8 cellular contexts compared by ENCODE assay signal in the genomic region with DNA sequence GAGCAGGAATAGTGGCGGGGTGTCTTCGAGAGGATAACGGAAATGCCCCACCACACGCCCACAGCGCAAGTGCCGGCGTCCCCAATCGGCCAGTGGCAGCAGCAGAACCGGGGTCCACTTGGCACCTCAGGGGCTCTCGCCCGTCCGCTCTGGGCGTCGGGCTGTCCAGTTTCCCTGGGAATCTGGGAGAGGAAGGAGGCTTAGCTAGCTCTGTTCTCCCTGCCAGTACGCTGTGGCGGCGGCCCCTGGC. TPM values are rescaled to one million over a fixed set of nuclear protein-coding genes. Genes with fewer than 3 reads are reported as not detected.
A peak's percentile ranks its signal among the peaks of the same experiment; 100 is the strongest.
DNase-seq lines count a peak whose midpoint lies in the region; ATAC-seq and TF ChIP-seq lines count a peak whose summit lies in the region.

No MANE protein-coding gene starts in this region.

- POLR2A ChIA-PET in IMR-90 (lab: Charles Lee; ENCODE audit: unreplicated experiment) = interaction anchor here (0.5 to 0.7 kb wide), 2 partner anchors 119 to 188 kb away, joined by 6 read pairs; no protein-coding TSS in a partner anchor

- no peak for DNase-seq in Calu3
- peak; percentile 1 for DNase-seq in IMR-90
- DNase-seq in activated naive CD8-positive, alpha-beta T cell treated with anti-CD3 and anti-CD28 coated beads for 36 hours = peak; percentile 42
- DNase-seq in left ventricle myocardium superior = no peak
- no peak for DNase-seq in sciatic nerve (ENCODE audit: low spot score)
- no peak for DNase-seq in NCI-H1092 (lab: John Stamatoyannopoulos, UW)
- no peak for DNase-seq in A172 (ENCODE audit: low spot score)

- peak overlapping the region; percentile 96 for H2AFZ ChIP-seq in IMR-90 (replicated peaks; ENCODE audit: low read length, poor library complexity)

- H3K27me3 Mint-ChIP-seq in Calu3 (ENCODE audit: unreplicated experiment) = no peaks in the 10 kb centered on the region
- peaks cover 27% of the 10 kb centered on the region for H3K27me3 Mint-ChIP-seq in activated naive CD8-positive, alpha-beta T cell treated with anti-CD3 and anti-CD28 coated beads for 36 hours

- in situ Hi-C loops in IMR-90 (cut with MboI; ENCODE audit: low sequenced_read_pairs) = loop anchor here (5.0 kb wide), 1 partner anchor 159 kb away; no protein-coding TSS in a partner anchor

- no TSS peak for BruUV-seq in Calu3 (replicated peaks; lab: Mats Ljungman, UMichigan)
- BruUV-seq in IMR-90 (replicated peaks; lab: Mats Ljungman, UMichigan) = no TSS peak

- no peaks in the 10 kb centered on the region for H3K79me1 ChIP-seq in IMR-90 (ENCODE audit: low read depth in 1 of 2, low read length in 2 of 2)

- peak overlapping the region; percentile 4 for H2BK5ac ChIP-seq in IMR-90 (ENCODE audit: low read depth, low read length, poor library complexity, severe bottlenecking)

- H3K4me3 ChIP-seq in IMR-90 (ENCODE audit: insufficient read depth, low read depth, low read length) = peak overlapping the region; percentile 63

- H2BK20ac ChIP-seq in IMR-90 (ENCODE audit: low read depth, low read length) = no peak overlapping the region

- H3K14ac ChIP-seq in IMR-90 (replicated peaks; ENCODE audit: low read depth, low read length) = 0 out of 2 replicates have a peak overlapping the region, but pooled peaks have one; percentile 25

- peaks cover 22% of the 10 kb centered on the region for H3K36me3 Mint-ChIP-seq in Calu3 (ENCODE audit: insufficient read depth, unreplicated experiment)
- no peaks in the 10 kb centered on the region for H3K36me3 Mint-ChIP-seq in activated naive CD8-positive, alpha-beta T cell treated with anti-CD3 and anti-CD28 coated beads for 36 hours

- H3K27me3 ChIP-seq in IMR-90 (ENCODE audit: control insufficient read depth, insufficient read depth, low read length) = no peaks in the 10 kb centered on the region

- TF ChIP-seq CTCF in Calu3 (IDR thresholded peaks at IDR 0.05; ENCODE audit: unreplicated experiment) (no peak), IMR-90 (conservative IDR thresholded peaks at IDR 0.05; ENCODE audit: low read depth, low read length) (no peak)

- WGBS in IMR-90 (ENCODE audit: extremely low coverage in 2 of 2, insufficient read length in 1 of 2), 2 experiments = 0% methylated on average over 2 of the region's 17 CpGs; no CpG with 5 or more reads in 1 of the 2 experiments

- peak overlapping the region; percentile 77 to 79 for H4K8ac ChIP-seq in IMR-90 (ENCODE audit: low read depth in 2 of 2, low read length in 2 of 2)

- ATAC-seq in GM21423 (IDR thresholded peaks at IDR 0.05; ENCODE audit: unreplicated experiment) (peak; percentile 30), IMR-90 (ENCODE audit: low read depth) (no peak), left ventricle myocardium superior (peak; percentile 40), sciatic nerve (peak; percentile 33)

- H2BK15ac ChIP-seq in IMR-90 (ENCODE audit: low read depth, low read length) = no peak overlapping the region

- H3K4me1 ChIP-seq in IMR-90 (ENCODE audit: control insufficient read depth, insufficient read depth, low read length) = no peaks in the 10 kb centered on the region

- H4K5ac ChIP-seq in IMR-90 (ENCODE audit: low read depth, low read length) = no peak overlapping the region

- no peaks in the 10 kb centered on the region for H3K9me3 ChIP-seq in IMR-90 (ENCODE audit: control insufficient read depth, insufficient read depth, low read length)

- peak overlapping the region; percentile 66 for H3K4me2 ChIP-seq in IMR-90 (ENCODE audit: low read depth, low read length)

- H3K27ac Mint-ChIP-seq in Calu3 (ENCODE audit: unreplicated experiment) = no peak overlapping the region
- no peak overlapping the region for H3K27ac Mint-ChIP-seq in activated naive CD8-positive, alpha-beta T cell treated with anti-CD3 and anti-CD28 coated beads for 36 hours

- no peaks in the 10 kb centered on the region for H3K4me1 Mint-ChIP-seq in Calu3 (ENCODE audit: low read depth, unreplicated experiment)
- peaks cover 14% of the 10 kb centered on the region for H3K4me1 Mint-ChIP-seq in activated naive CD8-positive, alpha-beta T cell treated with anti-CD3 and anti-CD28 coated beads for 36 hours

- no peak overlapping the region for H2AK5ac ChIP-seq in IMR-90 (ENCODE audit: low read depth, low read length)

- no peak for TF ChIP-seq RAD21 in IMR-90 (IDR thresholded peaks at IDR 0.05; ENCODE audit: low read length)

- H3K27ac ChIP-seq in IMR-90 (ENCODE audit: insufficient read depth, low read length) = peak overlapping the region; percentile 6; the same call in 1 of the 2 replicates

- peak overlapping the region; percentile 68; the same call in 1 of the 2 replicates for H3K23ac ChIP-seq in IMR-90 (ENCODE audit: low read depth, low read length)

- no peaks in the 10 kb centered on the region for H3K9me3 Mint-ChIP-seq in Calu3 (ENCODE audit: low read depth, unreplicated experiment)
- H3K9me3 Mint-ChIP-seq in activated naive CD8-positive, alpha-beta T cell treated with anti-CD3 and anti-CD28 coated beads for 36 hours = no peaks in the 10 kb centered on the region

- peak overlapping the region; percentile 71 for H3K4me3 Mint-ChIP-seq in Calu3 (ENCODE audit: low read depth, unreplicated experiment)
- H3K4me3 Mint-ChIP-seq in activated naive CD8-positive, alpha-beta T cell treated with anti-CD3 and anti-CD28 coated beads for 36 hours = peak overlapping the region; percentile 77

- H3K9ac ChIP-seq in IMR-90 (ENCODE audit: low read depth, low read length) = peak overlapping the region; percentile 32; the same call in 1 of the 2 replicates

- H3K18ac ChIP-seq in IMR-90 (ENCODE audit: low read depth, low read length) = no peak overlapping the region

- peak overlapping the region; percentile 70 for H2AK9ac ChIP-seq in IMR-90 (replicated peaks; ENCODE audit: low read depth, low read length, poor library complexity)

- peak overlapping the region; percentile 14; the same call in 1 of the 2 replicates for H2BK120ac ChIP-seq in IMR-90 (ENCODE audit: low read depth, low read length)

- H3K36me3 ChIP-seq in IMR-90 (ENCODE audit: control insufficient read depth, insufficient read depth, low read length) = no peaks in the 10 kb centered on the region

- dilution Hi-C loops in IMR-90 (cut with HindIII; ENCODE audit: low sequenced_read_pairs, unreplicated experiment) = no loop called here

- CTCF ChIA-PET in Calu3 (lab: Charles Lee) (interaction anchor here (0.7 to 2.9 kb wide), 5 partner anchors 10 to 1152 kb away, joined by 3 to 16 read pairs (median 5); no protein-coding TSS in a partner anchor), IMR-90 (lab: Yijun Ruan, JAX) (interaction anchor here (1.4 to 5.2 kb wide), 3 partner anchors 10 to 230 kb away, joined by 3 to 56 read pairs (median 10); no protein-coding TSS in a partner anchor)

- no peaks in the 10 kb centered on the region for H3K9me1 ChIP-seq in IMR-90 (ENCODE audit: insufficient read depth, low read length)

- no peak overlapping the region for H3K56ac ChIP-seq in IMR-90 (ENCODE audit: extremely low read depth, insufficient read depth, low read length)

- peak overlapping the region; percentile 60 for H3K4ac ChIP-seq in IMR-90 (ENCODE audit: low read depth, low read length)

- no peaks in the 10 kb centered on the region for H4K20me1 ChIP-seq in IMR-90 (ENCODE audit: insufficient read depth, low read length)

- intact Hi-C loops in Calu3 (cut with micrococcal nuclease; ENCODE audit: unreplicated experiment) (no loop called here), IMR-90 (cut with micrococcal nuclease) (loop anchor here (10.0 kb wide), 1 partner anchor 304 kb away; no protein-coding TSS in a partner anchor), left ventricle myocardium superior (cut with micrococcal nuclease) (no loop called here), sciatic nerve (cut with DNase I) (no loop called here)

- peak overlapping the region; percentile 39; the same call in 1 of the 2 replicates for H4K91ac ChIP-seq in IMR-90 (ENCODE audit: insufficient read depth, low read depth, low read length)

- TF ChIP-seq POLR2A in IMR-90 (IDR thresholded peaks at IDR 0.05; ENCODE audit: low read depth, low read length) = no peak

TF ChIP-seq in IMR-90, 13 proteins besides CTCF, POLR2A, EP300 and RAD21 (continues in another document):
- TF ChIP-seq CEBPB (IDR thresholded peaks at IDR 0.05; ENCODE audit: low read depth, low read length) (no peak), BHLHE40 (IDR thresholded peaks at IDR 0.05; ENCODE audit: low read depth, low read length) (no peak), CHD1 (IDR thresholded peaks at IDR 0.05; ENCODE audit: low read depth, low read length) (no peak), FOS (IDR thresholded peaks at IDR 0.05; ENCODE audit: low read depth, low read length) (no peak), NFE2L2 (IDR thresholded peaks at IDR 0.05; ENCODE audit: low read depth, low read length) (no peak), MXI1 (IDR thresholded peaks at IDR 0.05; ENCODE audit: borderline replicate concordance, low read depth, low read length) (no peak), MAFK (IDR thresholded peaks at IDR 0.05; ENCODE audit: low read depth, low read length) (no peak), RCOR1 (IDR thresholded peaks at IDR 0.05; ENCODE audit: insufficient replicate concordance, low read length) (no peak)
- TF ChIP-seq, protein P1, sequence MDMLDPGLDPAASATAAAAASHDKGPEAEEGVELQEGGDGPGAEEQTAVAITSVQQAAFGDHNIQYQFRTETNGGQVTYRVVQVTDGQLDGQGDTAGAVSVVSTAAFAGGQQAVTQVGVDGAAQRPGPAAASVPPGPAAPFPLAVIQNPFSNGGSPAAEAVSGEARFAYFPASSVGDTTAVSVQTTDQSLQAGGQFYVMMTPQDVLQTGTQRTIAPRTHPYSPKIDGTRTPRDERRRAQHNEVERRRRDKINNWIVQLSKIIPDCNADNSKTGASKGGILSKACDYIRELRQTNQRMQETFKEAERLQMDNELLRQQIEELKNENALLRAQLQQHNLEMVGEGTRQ (IDR thresholded peaks at IDR 0.05; ENCODE audit: low read depth, low read length) = no peak
- TF ChIP-seq, protein P2, sequence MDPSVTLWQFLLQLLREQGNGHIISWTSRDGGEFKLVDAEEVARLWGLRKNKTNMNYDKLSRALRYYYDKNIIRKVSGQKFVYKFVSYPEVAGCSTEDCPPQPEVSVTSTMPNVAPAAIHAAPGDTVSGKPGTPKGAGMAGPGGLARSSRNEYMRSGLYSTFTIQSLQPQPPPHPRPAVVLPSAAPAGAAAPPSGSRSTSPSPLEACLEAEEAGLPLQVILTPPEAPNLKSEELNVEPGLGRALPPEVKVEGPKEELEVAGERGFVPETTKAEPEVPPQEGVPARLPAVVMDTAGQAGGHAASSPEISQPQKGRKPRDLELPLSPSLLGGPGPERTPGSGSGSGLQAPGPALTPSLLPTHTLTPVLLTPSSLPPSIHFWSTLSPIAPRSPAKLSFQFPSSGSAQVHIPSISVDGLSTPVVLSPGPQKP (IDR thresholded peaks at IDR 0.05; ENCODE audit: borderline replicate concordance, low read depth, low read length) = no peak

RNA-seq across cellular contexts. Expression of a gene that starts 53.7 kb away (rescaled TPM):
- total RNA-seq in Calu3 (2022) (not detected in 2 replicates), IMR-90 (2012; rRNA removed) (not detected in 2 replicates), left ventricle myocardium superior (not detected), sciatic nerve (not detected)
- polyA plus RNA-seq in IMR-90 (2012; rRNA removed) = not detected in 2 replicates
- not detected in 2 replicates for polyA plus RNA-seq in IMR-90 (2012; cell fraction: cytosol; rRNA removed)
- polyA plus RNA-seq in IMR-90 (2012; cell fraction: nucleus; rRNA removed; ENCODE audit: low replicate concordance) = not detected in 2 replicates
- total RNA-seq in activated naive CD8-positive, alpha-beta T cell treated with anti-CD3 and anti-CD28 coated beads for 36 hours = not detected
- total RNA-seq in A172 (2014; rRNA removed; shearing (Covaris generic)) = not detected in 2 replicates

Comparison
In these comparisons a context has a peak if more than half of its experiments do, and no peak if none do; other contexts are left out.
1. DNase-seq: peak in IMR-90 (single experiment) and activated naive CD8-positive, alpha-beta T cell treated with anti-CD3 and anti-CD28 coated beads for 36 hours (single experiment); none in Calu3 (single experiment), left ventricle myocardium superior (single experiment), sciatic nerve (single experiment), NCI-H1092 (single experiment) and A172 (single experiment).